Comparison of ENCODE assay signal across 1 cellular context in genomic region chr10:21547246-21547645, GRCh38.
TF ChIP-seq lines count a peak whose summit lies in the region.

No MANE protein-coding gene starts in this region.

TF ChIP-seq in GM23338, 12 proteins besides CTCF, POLR2A, EP300 and RAD21:
- TF ChIP-seq, protein P1, sequence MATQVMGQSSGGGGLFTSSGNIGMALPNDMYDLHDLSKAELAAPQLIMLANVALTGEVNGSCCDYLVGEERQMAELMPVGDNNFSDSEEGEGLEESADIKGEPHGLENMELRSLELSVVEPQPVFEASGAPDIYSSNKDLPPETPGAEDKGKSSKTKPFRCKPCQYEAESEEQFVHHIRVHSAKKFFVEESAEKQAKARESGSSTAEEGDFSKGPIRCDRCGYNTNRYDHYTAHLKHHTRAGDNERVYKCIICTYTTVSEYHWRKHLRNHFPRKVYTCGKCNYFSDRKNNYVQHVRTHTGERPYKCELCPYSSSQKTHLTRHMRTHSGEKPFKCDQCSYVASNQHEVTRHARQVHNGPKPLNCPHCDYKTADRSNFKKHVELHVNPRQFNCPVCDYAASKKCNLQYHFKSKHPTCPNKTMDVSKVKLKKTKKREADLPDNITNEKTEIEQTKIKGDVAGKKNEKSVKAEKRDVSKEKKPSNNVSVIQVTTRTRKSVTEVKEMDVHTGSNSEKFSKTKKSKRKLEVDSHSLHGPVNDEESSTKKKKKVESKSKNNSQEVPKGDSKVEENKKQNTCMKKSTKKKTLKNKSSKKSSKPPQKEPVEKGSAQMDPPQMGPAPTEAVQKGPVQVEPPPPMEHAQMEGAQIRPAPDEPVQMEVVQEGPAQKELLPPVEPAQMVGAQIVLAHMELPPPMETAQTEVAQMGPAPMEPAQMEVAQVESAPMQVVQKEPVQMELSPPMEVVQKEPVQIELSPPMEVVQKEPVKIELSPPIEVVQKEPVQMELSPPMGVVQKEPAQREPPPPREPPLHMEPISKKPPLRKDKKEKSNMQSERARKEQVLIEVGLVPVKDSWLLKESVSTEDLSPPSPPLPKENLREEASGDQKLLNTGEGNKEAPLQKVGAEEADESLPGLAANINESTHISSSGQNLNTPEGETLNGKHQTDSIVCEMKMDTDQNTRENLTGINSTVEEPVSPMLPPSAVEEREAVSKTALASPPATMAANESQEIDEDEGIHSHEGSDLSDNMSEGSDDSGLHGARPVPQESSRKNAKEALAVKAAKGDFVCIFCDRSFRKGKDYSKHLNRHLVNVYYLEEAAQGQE (IDR thresholded peaks at IDR 0.05; ENCODE audit: unreplicated experiment), result no peak
- no peak for TF ChIP-seq ZNF462 (CRISPR knock-in tag; IDR thresholded peaks at IDR 0.05)
- TF ChIP-seq, protein P2, sequence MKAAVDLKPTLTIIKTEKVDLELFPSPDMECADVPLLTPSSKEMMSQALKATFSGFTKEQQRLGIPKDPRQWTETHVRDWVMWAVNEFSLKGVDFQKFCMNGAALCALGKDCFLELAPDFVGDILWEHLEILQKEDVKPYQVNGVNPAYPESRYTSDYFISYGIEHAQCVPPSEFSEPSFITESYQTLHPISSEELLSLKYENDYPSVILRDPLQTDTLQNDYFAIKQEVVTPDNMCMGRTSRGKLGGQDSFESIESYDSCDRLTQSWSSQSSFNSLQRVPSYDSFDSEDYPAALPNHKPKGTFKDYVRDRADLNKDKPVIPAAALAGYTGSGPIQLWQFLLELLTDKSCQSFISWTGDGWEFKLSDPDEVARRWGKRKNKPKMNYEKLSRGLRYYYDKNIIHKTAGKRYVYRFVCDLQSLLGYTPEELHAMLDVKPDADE (IDR thresholded peaks at IDR 0.05), result no peak
